22 cellular contexts compared by ENCODE assay signal in the genomic region with DNA sequence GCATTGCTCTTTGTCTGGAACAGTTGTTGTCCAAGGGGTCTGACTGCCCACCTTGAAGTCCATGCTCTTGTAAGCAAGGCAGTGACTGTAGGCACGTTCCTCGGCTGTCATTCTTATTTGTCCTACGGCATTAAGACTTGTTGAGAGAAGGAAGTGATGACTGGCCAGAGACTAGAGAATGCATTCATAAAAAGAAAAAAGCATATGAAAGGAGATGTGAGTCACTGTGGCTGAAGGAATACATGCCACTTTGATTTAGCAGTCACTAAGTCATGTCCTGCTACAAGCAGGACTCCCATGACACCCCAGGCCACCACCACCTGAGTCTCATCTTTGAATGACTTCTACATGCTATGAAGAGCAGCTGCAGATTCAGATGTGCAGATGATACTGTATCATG. TPM values are rescaled to one million over a fixed set of nuclear protein-coding genes. Genes with fewer than 3 reads are reported as not detected.
DNase-seq lines count a peak whose midpoint lies in the region; ATAC-seq and TF ChIP-seq lines count a peak whose summit lies in the region.
"Had no signal": no experiment of that assay in that cellular context is flagged by ENCODE, and none has a peak within 500 bp of the region (broad histone marks: within the 10 kb centered on the region; RNA-seq: fewer than 3 reads in every experiment).

No MANE protein-coding gene starts in this region.

- H3K27me3 Mint-ChIP-seq in activated CD8-positive, alpha-beta T cell treated with anti-CD3 and anti-CD28 coated beads, Interleukin-2, amount 10 ng/mL, durations not matched to agents 7 days and 5 days (ENCODE audit: low read depth), result no peaks in the 10 kb centered on the region

- no peaks in the 10 kb centered on the region for H3K36me3 ChIP-seq in brain microvascular endothelial cell (replicated peaks)
- H3K36me3 ChIP-seq: gastrocnemius medialis, tibial nerve had no signal

- no peak for TF ChIP-seq CTCF in brain microvascular endothelial cell (IDR thresholded peaks at IDR 0.05; ENCODE audit: low read depth, low read length, missing control alignments)

- no peaks in the 10 kb centered on the region for H3K27me3 ChIP-seq in brain microvascular endothelial cell (replicated peaks)
- H3K27me3 ChIP-seq: gastrocnemius medialis, tibial nerve had no signal

- DNase-seq in AG08395 (ENCODE audit: low spot score) (peak; percentile 53), HT1080 (ENCODE audit: low read depth) (peak; percentile 85), brain microvascular endothelial cell (peak; percentile 46), foreskin melanocyte (peak; percentile 67), DMS53 treated with DMSO at 0.1 percent for 48 hours (lab: John Stamatoyannopoulos, UW; ENCODE audit: unreplicated experiment) (no peak)
- DNase-seq in activated CD8-positive, alpha-beta T cell treated with anti-CD3 and anti-CD28 coated beads, Interleukin-2, amount 10 ng/mL, durations not matched to agents 7 days and 5 days, result no peak
- DNase-seq: activated CD4-positive, alpha-beta T cell treated with anti-CD3 and anti-CD28 coated beads for 1 hour; C1 segment of cervical spinal cord; gastrocnemius medialis; left colon; NCI-H1105; NCI-H2107; NCI-H526 treated with DMSO at 0.1 percent for 48 hours; PC-9; stimulated activated CD4-positive, alpha-beta T cell treated with anti-CD3 and anti-CD28 coated beads, Interleukin-15, amount 100 ng/mL, for 24 hours had no signal

- peaks cover 11% of the 10 kb centered on the region for H3K4me1 Mint-ChIP-seq in activated CD8-positive, alpha-beta T cell treated with anti-CD3 and anti-CD28 coated beads, Interleukin-2, amount 10 ng/mL, durations not matched to agents 7 days and 5 days (ENCODE audit: low read depth)
- H3K4me1 Mint-ChIP-seq: central memory CD8-positive, alpha-beta T cell; stimulated activated memory B cell treated with anti-CD40 and anti-IgM and Interleukin-4, amounts not matched to agents 10 μg/mL and 1 μg/mL and 100 μg/mL, for 72 hours had no signal

- no peaks in the 10 kb centered on the region for H3K36me3 Mint-ChIP-seq in activated CD8-positive, alpha-beta T cell treated with anti-CD3 and anti-CD28 coated beads, Interleukin-2, amount 10 ng/mL, durations not matched to agents 7 days and 5 days (ENCODE audit: low read depth)
- H3K36me3 Mint-ChIP-seq: stimulated activated memory B cell treated with anti-CD40 and anti-IgM and Interleukin-4, amounts not matched to agents 10 μg/mL and 1 μg/mL and 100 μg/mL, for 72 hours had no signal

- H3K27ac Mint-ChIP-seq in activated CD8-positive, alpha-beta T cell treated with anti-CD3 and anti-CD28 coated beads, Interleukin-2, amount 10 ng/mL, durations not matched to agents 7 days and 5 days, result no peak overlapping the region
- H3K27ac Mint-ChIP-seq: stimulated activated memory B cell treated with anti-CD40 and anti-IgM and Interleukin-4, amounts not matched to agents 10 μg/mL and 1 μg/mL and 100 μg/mL, for 72 hours had no signal

- POLR2A ChIA-PET in activated CD8-positive, alpha-beta T cell treated with anti-CD3 and anti-CD28 coated beads, Interleukin-2, amount 10 ng/mL, durations not matched to agents 7 days and 5 days (lab: Charles Lee), result no interaction called here

- no peak overlapping the region for H3K4me3 ChIP-seq in brain microvascular endothelial cell (ENCODE audit: low read depth, low read length)
- H3K4me3 ChIP-seq: gastrocnemius medialis, K562, PC-9, tibial nerve had no signal

- no peak overlapping the region for H3K27ac ChIP-seq in brain microvascular endothelial cell
- H3K27ac ChIP-seq: gastrocnemius medialis, HL-60, PC-9, tibial nerve had no signal

- no peaks in the 10 kb centered on the region for H3K9me3 Mint-ChIP-seq in activated CD8-positive, alpha-beta T cell treated with anti-CD3 and anti-CD28 coated beads, Interleukin-2, amount 10 ng/mL, durations not matched to agents 7 days and 5 days (ENCODE audit: insufficient read depth)
- H3K9me3 Mint-ChIP-seq: central memory CD8-positive, alpha-beta T cell; stimulated activated memory B cell treated with anti-CD40 and anti-IgM and Interleukin-4, amounts not matched to agents 10 μg/mL and 1 μg/mL and 100 μg/mL, for 72 hours had no signal

- ATAC-seq in activated CD8-positive, alpha-beta T cell treated with anti-CD3 and anti-CD28 coated beads, Interleukin-2, amount 10 ng/mL, durations not matched to agents 7 days and 5 days, result no peak
- ATAC-seq in HG03342 (IDR thresholded peaks at IDR 0.05; ENCODE audit: unreplicated experiment) (no peak), HG02973 (IDR thresholded peaks at IDR 0.05; ENCODE audit: unreplicated experiment) (no peak)
- ATAC-seq: gastrocnemius medialis; K562; left colon; stimulated activated memory B cell treated with anti-CD40 and anti-IgM and Interleukin-4, amounts not matched to agents 10 μg/mL and 1 μg/mL and 100 μg/mL, for 72 hours had no signal

- CTCF ChIA-PET in activated CD8-positive, alpha-beta T cell treated with anti-CD3 and anti-CD28 coated beads, Interleukin-2, amount 10 ng/mL, durations not matched to agents 7 days and 5 days (lab: Charles Lee), result interaction anchor here (1.7 kb wide), 1 partner anchor 22 kb away, joined by 4 read pairs; no protein-coding TSS in a partner anchor

- in situ Hi-C loops in brain microvascular endothelial cell (cut with HindIII; ENCODE audit: low pct_ligation_motif_present, low sequenced_read_pairs), result no loop called here

- no peak overlapping the region for H3K4me3 Mint-ChIP-seq in activated CD8-positive, alpha-beta T cell treated with anti-CD3 and anti-CD28 coated beads, Interleukin-2, amount 10 ng/mL, durations not matched to agents 7 days and 5 days
- H3K4me3 Mint-ChIP-seq: central memory CD8-positive, alpha-beta T cell; stimulated activated memory B cell treated with anti-CD40 and anti-IgM and Interleukin-4, amounts not matched to agents 10 μg/mL and 1 μg/mL and 100 μg/mL, for 72 hours had no signal

RNA-seq across cellular contexts. Expression of gene CNN3, which starts 50.5 kb away (rescaled TPM):
- total RNA-seq in HT1080 (2014; rRNA removed; shearing (Covaris generic)), result 269 and 346 TPM in 2 replicates
- 307 and 319 TPM in 2 replicates for polyA plus RNA-seq in HT1080 (2015; cell fraction: cytosol; rRNA removed)
- polyA plus RNA-seq in HT1080 (2015; cell fraction: nucleus; rRNA removed), result 236 and 247 TPM in 2 replicates
- total RNA-seq in activated CD8-positive, alpha-beta T cell treated with anti-CD3 and anti-CD28 coated beads, Interleukin-2, amount 10 ng/mL, durations not matched to agents 7 days and 5 days, result 1 to 10 TPM; 6.1 to 7.2 TPM

RNA-seq across cellular contexts. Expression of gene SLC44A3, which starts 56.2 kb away (rescaled TPM):
- total RNA-seq in HT1080 (2014; rRNA removed; shearing (Covaris generic)), result 0.30 and 0.31 TPM in 2 replicates
- polyA plus RNA-seq in HT1080 (2015; cell fraction: cytosol; rRNA removed), result 0.19 and 0.62 TPM in 2 replicates
- 0.53 and 0.76 TPM in 2 replicates for polyA plus RNA-seq in HT1080 (2015; cell fraction: nucleus; rRNA removed)
- not detected for total RNA-seq in activated CD8-positive, alpha-beta T cell treated with anti-CD3 and anti-CD28 coated beads, Interleukin-2, amount 10 ng/mL, durations not matched to agents 7 days and 5 days
- total RNA-seq: K562 had no signal
- polyA plus RNA-seq: K562 had no signal

Comparison
In these comparisons a context has a peak if more than half of its experiments do, and no peak if none do; other contexts are left out.
1. DNase-seq: peak in AG08395 (single experiment), HT1080 (single experiment), brain microvascular endothelial cell (single experiment) and foreskin melanocyte (single experiment); none in activated CD8-positive, alpha-beta T cell treated with anti-CD3 and anti-CD28 coated beads, Interleukin-2, amount 10 ng/mL, durations not matched to agents 7 days and 5 days (single experiment) and DMS53 treated with DMSO at 0.1 percent for 48 hours (single experiment).
2. RNA of gene CNN3, which starts 50.5 kb away (total RNA-seq): 269 to 346 TPM in HT1080; 6.1 to 7.2 TPM in activated CD8-positive, alpha-beta T cell treated with anti-CD3 and anti-CD28 coated beads, Interleukin-2, amount 10 ng/mL, durations not matched to agents 7 days and 5 days; every median in the first group is over 10 times any median in the second.